In the genomic region with DNA sequence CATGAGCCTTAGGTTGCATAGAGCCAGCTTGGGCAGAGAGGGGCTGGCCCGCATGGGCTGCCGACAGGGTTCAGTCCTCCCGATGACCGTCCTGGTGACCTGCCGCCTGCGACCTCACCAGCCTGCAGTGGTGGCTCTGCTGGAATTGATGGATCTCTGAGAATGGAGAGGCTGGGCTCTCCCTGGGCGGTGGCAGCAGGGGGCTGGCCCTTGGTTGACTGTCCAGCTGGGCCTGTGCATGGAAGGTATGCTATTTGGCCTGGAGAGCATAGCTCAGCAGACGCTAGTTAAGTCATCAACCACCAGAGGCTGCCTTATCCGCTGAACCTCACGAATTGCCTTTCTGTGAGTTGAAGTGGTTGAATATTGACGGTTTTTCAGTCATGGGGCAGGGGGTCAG, we compare ENCODE assay signal across 20 cellular contexts.
"Had no signal": no experiment of that assay in that cellular context is flagged by ENCODE, and none has a peak within 500 bp of the region (broad histone marks: within the 10 kb centered on the region; RNA-seq: fewer than 3 reads in every experiment).

No MANE protein-coding gene starts in this region.

- H3K27me3 Mint-ChIP-seq: activated naive CD8-positive, alpha-beta T cell treated with anti-CD3 and anti-CD28 coated beads for 36 hours; activated T-helper 17 cell treated with anti-CD3 and anti-CD28 coated beads, Interleukin-2, amount 50 U/mL, for 72 hours; natural killer cell treated with Interleukin-12 subunit alpha and Interleukin-12 subunit beta and Interleukin-15 and Interleukin-18, amount 100 ng/mL, for 72 hours; stimulated activated naive CD8-positive, alpha-beta T cell treated with anti-CD3 and anti-CD28 coated beads, Interleukin-15, amount 100 ng/mL, for 72 hours had no signal

- H3K4me1 ChIP-seq: pancreas had no signal

- H3K4me3 Mint-ChIP-seq: activated CD8-positive, alpha-beta T cell treated with anti-CD3 and anti-CD28 coated beads, Interleukin-2, amount 10 ng/mL, durations not matched to agents 7 days and 5 days; activated naive CD8-positive, alpha-beta T cell treated with anti-CD3 and anti-CD28 coated beads for 36 hours; activated T-helper 17 cell treated with anti-CD3 and anti-CD28 coated beads, Interleukin-2, amount 50 U/mL, for 72 hours; natural killer cell treated with Interleukin-12 subunit alpha and Interleukin-12 subunit beta and Interleukin-15 and Interleukin-18, amount 100 ng/mL, for 72 hours; stimulated activated effector memory CD8-positive, alpha-beta T cell treated with anti-CD3 and anti-CD28 coated beads, Interleukin-12 subunit alpha, Interleukin-12 subunit beta, amount 100 ng/mL, for 72 hours; stimulated activated naive CD8-positive, alpha-beta T cell treated with anti-CD3 and anti-CD28 coated beads, Interleukin-15, amount 100 ng/mL, for 72 hours had no signal

- H3K4me1 Mint-ChIP-seq: activated naive CD8-positive, alpha-beta T cell treated with anti-CD3 and anti-CD28 coated beads for 36 hours; stimulated activated naive CD8-positive, alpha-beta T cell treated with anti-CD3 and anti-CD28 coated beads, Interleukin-15, amount 100 ng/mL, for 72 hours had no signal

- H3K27ac ChIP-seq: pancreas, WERI-Rb-1 had no signal

- H3K9me3 ChIP-seq: pancreas, right lobe of liver, tibial nerve had no signal

- H3K36me3 ChIP-seq: pancreas, right lobe of liver, WERI-Rb-1 had no signal

- H3K4me3 ChIP-seq: pancreas, tibial nerve had no signal

- H3K9me3 Mint-ChIP-seq: activated naive CD8-positive, alpha-beta T cell treated with anti-CD3 and anti-CD28 coated beads for 36 hours had no signal

- DNase-seq: activated CD4-positive, alpha-beta T cell treated with anti-CD3 and anti-CD28 coated beads for 1 hour; activated CD4-positive, alpha-beta T cell treated with anti-CD3 and anti-CD28 coated beads, Interleukin-2, amount 50 U/mL, for 1 hour; activated CD8-positive, alpha-beta T cell treated with anti-CD3 and anti-CD28 coated beads, Interleukin-2, amount 10 ng/mL, durations not matched to agents 7 days and 5 days; activated naive CD4-positive, alpha-beta T cell; activated naive CD8-positive, alpha-beta T cell treated with anti-CD3 and anti-CD28 coated beads for 36 hours; cerebellar nuclear complex; mammary epithelial cell; midbrain; small intestine; stimulated activated CD4-positive, alpha-beta T cell treated with anti-CD3 and anti-CD28 coated beads, Interleukin-2, amount 100 ng/mL, for 24 hours; stimulated activated naive CD8-positive, alpha-beta T cell treated with anti-CD3 and anti-CD28 coated beads, Interleukin-15, amount 100 ng/mL, for 72 hours; T-helper 1 cell; WERI-Rb-1 had no signal

- H3K27ac Mint-ChIP-seq: activated CD8-positive, alpha-beta T cell treated with anti-CD3 and anti-CD28 coated beads, Interleukin-2, amount 10 ng/mL, durations not matched to agents 7 days and 5 days; activated naive CD8-positive, alpha-beta T cell treated with anti-CD3 and anti-CD28 coated beads for 36 hours; activated T-helper 17 cell treated with anti-CD3 and anti-CD28 coated beads, Interleukin-2, amount 50 U/mL, for 72 hours; natural killer cell treated with Interleukin-12 subunit alpha and Interleukin-12 subunit beta and Interleukin-15 and Interleukin-18, amount 100 ng/mL, for 72 hours; stimulated activated effector memory CD8-positive, alpha-beta T cell treated with anti-CD3 and anti-CD28 coated beads, Interleukin-12 subunit alpha, Interleukin-12 subunit beta, amount 100 ng/mL, for 72 hours; stimulated activated naive CD8-positive, alpha-beta T cell treated with anti-CD3 and anti-CD28 coated beads, Interleukin-15, amount 100 ng/mL, for 72 hours had no signal

- H3K27me3 ChIP-seq: pancreas, right lobe of liver, tibial nerve had no signal

- ATAC-seq: activated CD8-positive, alpha-beta T cell treated with anti-CD3 and anti-CD28 coated beads, Interleukin-2, amount 10 ng/mL, durations not matched to agents 7 days and 5 days; activated T-helper 17 cell treated with anti-CD3 and anti-CD28 coated beads, Interleukin-2, amount 50 U/mL, for 72 hours; left lobe of liver; natural killer cell treated with Interleukin-12 subunit alpha and Interleukin-12 subunit beta and Interleukin-15 and Interleukin-18, amount 100 ng/mL, for 72 hours; stimulated activated effector memory CD8-positive, alpha-beta T cell treated with anti-CD3 and anti-CD28 coated beads, Interleukin-12 subunit alpha, Interleukin-12 subunit beta, amount 100 ng/mL, for 72 hours; stimulated activated naive CD8-positive, alpha-beta T cell treated with anti-CD3 and anti-CD28 coated beads, Interleukin-15, amount 100 ng/mL, for 72 hours had no signal
